3 cellular contexts compared by ENCODE assay signal in the genomic region with DNA sequence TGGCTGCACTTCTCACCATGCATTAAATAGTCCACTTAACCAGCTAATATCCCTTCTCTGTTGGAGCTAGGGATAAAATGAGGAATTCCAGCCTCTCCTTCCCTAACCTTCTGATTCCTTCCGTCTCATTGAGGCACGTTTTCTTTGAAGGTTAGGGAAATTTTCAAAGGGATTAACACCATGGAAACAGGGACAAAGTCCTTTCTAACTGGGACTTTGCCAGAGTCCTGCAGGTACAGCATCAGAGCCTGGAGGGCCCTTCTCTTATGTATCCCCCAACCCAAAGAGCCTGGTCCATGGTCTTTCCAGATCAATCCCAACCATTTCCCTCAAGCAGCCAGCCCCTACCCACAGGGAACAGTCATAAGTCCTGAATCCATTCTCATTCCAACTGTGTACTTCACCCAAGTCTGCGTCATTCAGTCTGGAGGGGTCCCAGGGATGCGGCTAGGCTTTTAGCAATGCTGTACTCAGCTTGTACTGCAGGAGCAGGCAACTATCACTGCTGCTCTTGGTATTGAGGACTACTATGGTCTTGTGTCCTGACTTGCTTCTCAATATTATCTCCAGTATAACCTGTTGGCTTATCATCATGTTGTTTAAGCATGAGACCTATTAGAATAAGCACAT.
TF ChIP-seq lines count a peak whose summit lies in the region.

No MANE protein-coding gene starts in this region.

TF ChIP-seq in K562, 482 proteins besides CTCF, POLR2A, EP300 and RAD21 (continues in another document):
- no peak for TF ChIP-seq ZNF583 (CRISPR knock-in tag; IDR thresholded peaks at IDR 0.05)
- TF ChIP-seq, protein P1, sequence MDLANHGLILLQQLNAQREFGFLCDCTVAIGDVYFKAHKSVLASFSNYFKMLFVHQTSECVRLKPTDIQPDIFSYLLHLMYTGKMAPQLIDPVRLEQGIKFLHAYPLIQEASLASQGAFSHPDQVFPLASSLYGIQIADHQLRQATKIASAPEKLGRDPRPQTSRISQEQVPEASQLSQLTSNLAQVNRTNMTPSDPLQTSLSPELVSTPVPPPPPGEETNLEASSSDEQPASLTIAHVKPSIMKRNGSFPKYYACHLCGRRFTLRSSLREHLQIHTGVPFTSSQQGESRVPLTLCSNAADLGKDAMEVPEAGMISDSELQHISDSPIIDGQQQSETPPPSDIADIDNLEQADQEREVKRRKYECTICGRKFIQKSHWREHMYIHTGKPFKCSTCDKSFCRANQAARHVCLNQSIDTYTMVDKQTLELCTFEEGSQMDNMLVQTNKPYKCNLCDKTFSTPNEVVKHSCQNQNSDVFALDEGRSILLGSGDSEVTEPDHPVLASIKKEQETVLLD (IDR thresholded peaks at IDR 0.05): no peak
- TF ChIP-seq, protein P2, sequence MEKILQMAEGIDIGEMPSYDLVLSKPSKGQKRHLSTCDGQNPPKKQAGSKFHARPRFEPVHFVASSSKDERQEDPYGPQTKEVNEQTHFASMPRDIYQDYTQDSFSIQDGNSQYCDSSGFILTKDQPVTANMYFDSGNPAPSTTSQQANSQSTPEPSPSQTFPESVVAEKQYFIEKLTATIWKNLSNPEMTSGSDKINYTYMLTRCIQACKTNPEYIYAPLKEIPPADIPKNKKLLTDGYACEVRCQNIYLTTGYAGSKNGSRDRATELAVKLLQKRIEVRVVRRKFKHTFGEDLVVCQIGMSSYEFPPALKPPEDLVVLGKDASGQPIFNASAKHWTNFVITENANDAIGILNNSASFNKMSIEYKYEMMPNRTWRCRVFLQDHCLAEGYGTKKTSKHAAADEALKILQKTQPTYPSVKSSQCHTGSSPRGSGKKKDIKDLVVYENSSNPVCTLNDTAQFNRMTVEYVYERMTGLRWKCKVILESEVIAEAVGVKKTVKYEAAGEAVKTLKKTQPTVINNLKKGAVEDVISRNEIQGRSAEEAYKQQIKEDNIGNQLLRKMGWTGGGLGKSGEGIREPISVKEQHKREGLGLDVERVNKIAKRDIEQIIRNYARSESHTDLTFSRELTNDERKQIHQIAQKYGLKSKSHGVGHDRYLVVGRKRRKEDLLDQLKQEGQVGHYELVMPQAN (IDR thresholded peaks at IDR 0.05; ENCODE audit: borderline replicate concordance): no peak
- TF ChIP-seq KAT8 (IDR thresholded peaks at IDR 0.05; ENCODE audit: low read depth): no peak
- no peak for TF ChIP-seq DDX20 (tag; IDR thresholded peaks at IDR 0.05; ENCODE audit: low read depth)
- no peak for TF ChIP-seq ZC3H11A (IDR thresholded peaks at IDR 0.05; ENCODE audit: low read depth, low read length)
- no peak for TF ChIP-seq DMBX1 (CRISPR knock-in tag; IDR thresholded peaks at IDR 0.05; ENCODE audit: borderline replicate concordance)
- TF ChIP-seq, protein P3, sequence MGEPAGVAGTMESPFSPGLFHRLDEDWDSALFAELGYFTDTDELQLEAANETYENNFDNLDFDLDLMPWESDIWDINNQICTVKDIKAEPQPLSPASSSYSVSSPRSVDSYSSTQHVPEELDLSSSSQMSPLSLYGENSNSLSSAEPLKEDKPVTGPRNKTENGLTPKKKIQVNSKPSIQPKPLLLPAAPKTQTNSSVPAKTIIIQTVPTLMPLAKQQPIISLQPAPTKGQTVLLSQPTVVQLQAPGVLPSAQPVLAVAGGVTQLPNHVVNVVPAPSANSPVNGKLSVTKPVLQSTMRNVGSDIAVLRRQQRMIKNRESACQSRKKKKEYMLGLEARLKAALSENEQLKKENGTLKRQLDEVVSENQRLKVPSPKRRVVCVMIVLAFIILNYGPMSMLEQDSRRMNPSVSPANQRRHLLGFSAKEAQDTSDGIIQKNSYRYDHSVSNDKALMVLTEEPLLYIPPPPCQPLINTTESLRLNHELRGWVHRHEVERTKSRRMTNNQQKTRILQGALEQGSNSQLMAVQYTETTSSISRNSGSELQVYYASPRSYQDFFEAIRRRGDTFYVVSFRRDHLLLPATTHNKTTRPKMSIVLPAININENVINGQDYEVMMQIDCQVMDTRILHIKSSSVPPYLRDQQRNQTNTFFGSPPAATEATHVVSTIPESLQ (CRISPR knock-in tag; IDR thresholded peaks at IDR 0.05): no peak
- no peak for TF ChIP-seq HNRNPLL (IDR thresholded peaks at IDR 0.05; ENCODE audit: low read depth, low read length, poor library complexity, severe bottlenecking)
- no peak for TF ChIP-seq BRCA1 (IDR thresholded peaks at IDR 0.05)
- no peak for TF ChIP-seq BRCA1 (CRISPR knock-in tag; IDR thresholded peaks at IDR 0.05)
- no peak for TF ChIP-seq CAMTA2 (CRISPR knock-in tag; conservative IDR thresholded peaks at IDR 0.05)
- TF ChIP-seq ERF (CRISPR knock-in tag; IDR thresholded peaks at IDR 0.05): no peak
- no peak for TF ChIP-seq TRIM24 (IDR thresholded peaks at IDR 0.05)
- TF ChIP-seq NCOA2 (IDR thresholded peaks at IDR 0.05; ENCODE audit: partially characterized antibody in 2 of 2): no peak
- no peak for TF ChIP-seq ZNF551 (CRISPR knock-in tag; IDR thresholded peaks at IDR 0.05)

TF ChIP-seq in HepG2, 621 proteins besides CTCF, POLR2A, EP300 and RAD21 (continues in another document):
- peak; percentile 59 for TF ChIP-seq BHLHE40 (IDR thresholded peaks at IDR 0.05; ENCODE audit: low read length)
- peak; percentile 87 for TF ChIP-seq HNF4A (CRISPR knock-in tag; IDR thresholded peaks at IDR 0.05)
- peak; percentile 39; the same call in 1 of the 2 replicates for TF ChIP-seq ETV5 (CRISPR knock-in tag; IDR thresholded peaks at IDR 0.05; ENCODE audit: borderline replicate concordance)
- no peak for TF ChIP-seq KAT2B (IDR thresholded peaks at IDR 0.05; ENCODE audit: borderline replicate concordance, low read depth, low read length)
- TF ChIP-seq HMG20A (CRISPR knock-in tag; IDR thresholded peaks at IDR 0.05; ENCODE audit: borderline replicate concordance): peak; percentile 37; the same call in 1 of the 2 replicates
- 0 out of 2 replicates have a peak, but pooled peaks have one; percentile 32 for TF ChIP-seq ARNTL (CRISPR knock-in tag; IDR thresholded peaks at IDR 0.05)
- no peak for TF ChIP-seq ZNF251 (CRISPR knock-in tag; IDR thresholded peaks at IDR 0.05)
- 0 out of 2 replicates have a peak, but pooled peaks have one; percentile 36 for TF ChIP-seq BCL6 (CRISPR knock-in tag; IDR thresholded peaks at IDR 0.05)
- TF ChIP-seq ZSCAN9 (CRISPR knock-in tag; IDR thresholded peaks at IDR 0.05; ENCODE audit: borderline replicate concordance): no peak
- TF ChIP-seq ZNF605 (CRISPR knock-in tag; IDR thresholded peaks at IDR 0.05): no peak
- peak; percentile 50; the same call in 1 of the 2 replicates for TF ChIP-seq HDAC1 (CRISPR knock-in tag; IDR thresholded peaks at IDR 0.05)
- no peak for TF ChIP-seq ZNF777 (CRISPR knock-in tag; IDR thresholded peaks at IDR 0.05)
- TF ChIP-seq RFX3 (CRISPR knock-in tag; IDR thresholded peaks at IDR 0.05): peak; percentile 62
- TF ChIP-seq KLF13 (CRISPR knock-in tag; IDR thresholded peaks at IDR 0.05): no peak
- TF ChIP-seq ZBTB42 (CRISPR knock-in tag; IDR thresholded peaks at IDR 0.05): no peak
- no peak for TF ChIP-seq SP2 (CRISPR knock-in tag; IDR thresholded peaks at IDR 0.05)
- TF ChIP-seq, protein P4, sequence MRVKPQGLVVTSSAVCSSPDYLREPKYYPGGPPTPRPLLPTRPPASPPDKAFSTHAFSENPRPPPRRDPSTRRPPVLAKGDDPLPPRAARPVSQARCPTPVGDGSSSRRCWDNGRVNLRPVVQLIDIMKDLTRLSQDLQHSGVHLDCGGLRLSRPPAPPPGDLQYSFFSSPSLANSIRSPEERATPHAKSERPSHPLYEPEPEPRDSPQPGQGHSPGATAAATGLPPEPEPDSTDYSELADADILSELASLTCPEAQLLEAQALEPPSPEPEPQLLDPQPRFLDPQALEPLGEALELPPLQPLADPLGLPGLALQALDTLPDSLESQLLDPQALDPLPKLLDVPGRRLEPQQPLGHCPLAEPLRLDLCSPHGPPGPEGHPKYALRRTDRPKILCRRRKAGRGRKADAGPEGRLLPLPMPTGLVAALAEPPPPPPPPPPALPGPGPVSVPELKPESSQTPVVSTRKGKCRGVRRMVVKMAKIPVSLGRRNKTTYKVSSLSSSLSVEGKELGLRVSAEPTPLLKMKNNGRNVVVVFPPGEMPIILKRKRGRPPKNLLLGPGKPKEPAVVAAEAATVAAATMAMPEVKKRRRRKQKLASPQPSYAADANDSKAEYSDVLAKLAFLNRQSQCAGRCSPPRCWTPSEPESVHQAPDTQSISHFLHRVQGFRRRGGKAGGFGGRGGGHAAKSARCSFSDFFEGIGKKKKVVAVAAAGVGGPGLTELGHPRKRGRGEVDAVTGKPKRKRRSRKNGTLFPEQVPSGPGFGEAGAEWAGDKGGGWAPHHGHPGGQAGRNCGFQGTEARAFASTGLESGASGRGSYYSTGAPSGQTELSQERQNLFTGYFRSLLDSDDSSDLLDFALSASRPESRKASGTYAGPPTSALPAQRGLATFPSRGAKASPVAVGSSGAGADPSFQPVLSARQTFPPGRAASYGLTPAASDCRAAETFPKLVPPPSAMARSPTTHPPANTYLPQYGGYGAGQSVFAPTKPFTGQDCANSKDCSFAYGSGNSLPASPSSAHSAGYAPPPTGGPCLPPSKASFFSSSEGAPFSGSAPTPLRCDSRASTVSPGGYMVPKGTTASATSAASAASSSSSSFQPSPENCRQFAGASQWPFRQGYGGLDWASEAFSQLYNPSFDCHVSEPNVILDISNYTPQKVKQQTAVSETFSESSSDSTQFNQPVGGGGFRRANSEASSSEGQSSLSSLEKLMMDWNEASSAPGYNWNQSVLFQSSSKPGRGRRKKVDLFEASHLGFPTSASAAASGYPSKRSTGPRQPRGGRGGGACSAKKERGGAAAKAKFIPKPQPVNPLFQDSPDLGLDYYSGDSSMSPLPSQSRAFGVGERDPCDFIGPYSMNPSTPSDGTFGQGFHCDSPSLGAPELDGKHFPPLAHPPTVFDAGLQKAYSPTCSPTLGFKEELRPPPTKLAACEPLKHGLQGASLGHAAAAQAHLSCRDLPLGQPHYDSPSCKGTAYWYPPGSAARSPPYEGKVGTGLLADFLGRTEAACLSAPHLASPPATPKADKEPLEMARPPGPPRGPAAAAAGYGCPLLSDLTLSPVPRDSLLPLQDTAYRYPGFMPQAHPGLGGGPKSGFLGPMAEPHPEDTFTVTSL (CRISPR knock-in tag; IDR thresholded peaks at IDR 0.05; ENCODE audit: borderline replicate concordance): 0 out of 2 replicates have a peak, but pooled peaks have one; percentile 39
- peak; percentile 77; the same call in 1 of the 2 replicates for TF ChIP-seq KDM6A (CRISPR knock-in tag; IDR thresholded peaks at IDR 0.05; ENCODE audit: low read depth)

TF ChIP-seq in SK-N-SH, 30 proteins besides CTCF, POLR2A, EP300 and RAD21 (continues in another document):
- TF ChIP-seq RXRA (IDR thresholded peaks at IDR 0.05; ENCODE audit: borderline replicate concordance, low read depth): no peak
- TF ChIP-seq, protein P5, sequence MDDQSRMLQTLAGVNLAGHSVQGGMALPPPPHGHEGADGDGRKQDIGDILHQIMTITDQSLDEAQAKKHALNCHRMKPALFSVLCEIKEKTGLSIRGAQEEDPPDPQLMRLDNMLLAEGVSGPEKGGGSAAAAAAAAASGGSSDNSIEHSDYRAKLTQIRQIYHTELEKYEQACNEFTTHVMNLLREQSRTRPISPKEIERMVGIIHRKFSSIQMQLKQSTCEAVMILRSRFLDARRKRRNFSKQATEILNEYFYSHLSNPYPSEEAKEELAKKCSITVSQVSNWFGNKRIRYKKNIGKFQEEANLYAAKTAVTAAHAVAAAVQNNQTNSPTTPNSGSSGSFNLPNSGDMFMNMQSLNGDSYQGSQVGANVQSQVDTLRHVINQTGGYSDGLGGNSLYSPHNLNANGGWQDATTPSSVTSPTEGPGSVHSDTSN (IDR thresholded peaks at IDR 0.05): no peak
- TF ChIP-seq, protein P6, sequence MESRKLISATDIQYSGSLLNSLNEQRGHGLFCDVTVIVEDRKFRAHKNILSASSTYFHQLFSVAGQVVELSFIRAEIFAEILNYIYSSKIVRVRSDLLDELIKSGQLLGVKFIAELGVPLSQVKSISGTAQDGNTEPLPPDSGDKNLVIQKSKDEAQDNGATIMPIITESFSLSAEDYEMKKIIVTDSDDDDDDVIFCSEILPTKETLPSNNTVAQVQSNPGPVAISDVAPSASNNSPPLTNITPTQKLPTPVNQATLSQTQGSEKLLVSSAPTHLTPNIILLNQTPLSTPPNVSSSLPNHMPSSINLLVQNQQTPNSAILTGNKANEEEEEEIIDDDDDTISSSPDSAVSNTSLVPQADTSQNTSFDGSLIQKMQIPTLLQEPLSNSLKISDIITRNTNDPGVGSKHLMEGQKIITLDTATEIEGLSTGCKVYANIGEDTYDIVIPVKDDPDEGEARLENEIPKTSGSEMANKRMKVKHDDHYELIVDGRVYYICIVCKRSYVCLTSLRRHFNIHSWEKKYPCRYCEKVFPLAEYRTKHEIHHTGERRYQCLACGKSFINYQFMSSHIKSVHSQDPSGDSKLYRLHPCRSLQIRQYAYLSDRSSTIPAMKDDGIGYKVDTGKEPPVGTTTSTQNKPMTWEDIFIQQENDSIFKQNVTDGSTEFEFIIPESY (IDR thresholded peaks at IDR 0.05; ENCODE audit: borderline replicate concordance, low read depth): no peak
- no peak for TF ChIP-seq RCOR1 (IDR thresholded peaks at IDR 0.05; ENCODE audit: low read length)
- no peak for TF ChIP-seq RFX5 (IDR thresholded peaks at IDR 0.05; ENCODE audit: low read length)
- no peak for TF ChIP-seq NFIC (IDR thresholded peaks at IDR 0.05; ENCODE audit: borderline replicate concordance)
- TF ChIP-seq, protein P7, sequence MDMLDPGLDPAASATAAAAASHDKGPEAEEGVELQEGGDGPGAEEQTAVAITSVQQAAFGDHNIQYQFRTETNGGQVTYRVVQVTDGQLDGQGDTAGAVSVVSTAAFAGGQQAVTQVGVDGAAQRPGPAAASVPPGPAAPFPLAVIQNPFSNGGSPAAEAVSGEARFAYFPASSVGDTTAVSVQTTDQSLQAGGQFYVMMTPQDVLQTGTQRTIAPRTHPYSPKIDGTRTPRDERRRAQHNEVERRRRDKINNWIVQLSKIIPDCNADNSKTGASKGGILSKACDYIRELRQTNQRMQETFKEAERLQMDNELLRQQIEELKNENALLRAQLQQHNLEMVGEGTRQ (IDR thresholded peaks at IDR 0.05; ENCODE audit: borderline replicate concordance, low read depth, low read length): no peak
- TF ChIP-seq FOSL2 (IDR thresholded peaks at IDR 0.05; ENCODE audit: borderline replicate concordance, low read depth): no peak
- TF ChIP-seq, protein P8, sequence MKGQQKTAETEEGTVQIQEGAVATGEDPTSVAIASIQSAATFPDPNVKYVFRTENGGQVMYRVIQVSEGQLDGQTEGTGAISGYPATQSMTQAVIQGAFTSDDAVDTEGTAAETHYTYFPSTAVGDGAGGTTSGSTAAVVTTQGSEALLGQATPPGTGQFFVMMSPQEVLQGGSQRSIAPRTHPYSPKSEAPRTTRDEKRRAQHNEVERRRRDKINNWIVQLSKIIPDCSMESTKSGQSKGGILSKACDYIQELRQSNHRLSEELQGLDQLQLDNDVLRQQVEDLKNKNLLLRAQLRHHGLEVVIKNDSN (IDR thresholded peaks at IDR 0.05; ENCODE audit: borderline replicate concordance, low read depth): no peak
- no peak for TF ChIP-seq FOXM1 (IDR thresholded peaks at IDR 0.05; ENCODE audit: low read depth)
